Comparison of ENCODE assay signal across 17 cellular contexts in the genomic region with DNA sequence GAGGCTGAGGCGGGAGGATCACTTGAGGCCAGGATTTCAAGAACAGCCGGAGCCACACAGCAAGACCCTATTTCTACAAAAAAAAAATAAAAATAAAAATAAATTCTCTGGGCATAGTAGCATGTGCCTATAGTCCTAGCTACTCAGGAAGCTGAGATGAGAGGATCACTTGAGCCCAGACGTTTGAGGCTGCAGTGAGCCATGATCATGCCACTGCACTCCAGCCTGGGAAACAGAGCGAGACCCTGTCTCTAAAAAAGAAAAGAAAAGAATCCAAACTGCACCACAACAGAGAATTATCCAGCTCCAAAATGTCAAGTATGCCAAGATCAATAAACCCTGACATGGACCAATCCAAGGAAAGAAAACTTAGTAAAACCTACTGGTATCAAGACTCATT.
DNase-seq lines count a peak whose midpoint lies in the region; ATAC-seq and TF ChIP-seq lines count a peak whose summit lies in the region.
"Had no signal": no experiment of that assay in that cellular context is flagged by ENCODE, and none has a peak within 500 bp of the region (broad histone marks: within the 10 kb centered on the region; RNA-seq: fewer than 3 reads in every experiment).

No MANE protein-coding gene starts in this region.

- intact Hi-C loops in esophagus muscularis mucosa (cut with DNase I), result loop anchor here (10.0 kb wide), 1 partner anchor 164 kb away; no protein-coding TSS in a partner anchor

- H3K27ac ChIP-seq in C4-2B (peak overlapping the region; percentile 83), esophagus muscularis mucosa (replicated peaks in 1 of 4) (peak overlapping the region in 3 of 4 donors; percentile 65 to 84 (median 66))

- H3K27me3 ChIP-seq in esophagus muscularis mucosa, result no peaks in the 10 kb centered on the region
- H3K27me3 ChIP-seq: BE2C had no signal

- DNase-seq in HT-29 (ENCODE audit: low spot score) (peak; percentile 19), esophagus muscularis mucosa (ENCODE audit: extremely low spot score) (no peak), progenitor cell of endocrine pancreas (ENCODE audit: low spot score, unreplicated experiment) (no peak)
- no peak for DNase-seq in stimulated activated CD4-positive, alpha-beta T cell treated with anti-CD3 and anti-CD28 coated beads, Interleukin-4, amount 100 ng/mL, for 1 hour
- DNase-seq in activated CD4-positive, alpha-beta T cell treated with anti-CD3 and anti-CD28 coated beads, Interleukin-2, amount 50 U/mL, for 1 hour, result no peak
- DNase-seq: BE2C; CD8-positive, alpha-beta memory T cell; DND-41; GF-D8; IMR-90; Kasumi-1; NCI-H1930; NCI-H2171; NCI-H446 treated with DMSO at 0.1 percent for 48 hours; SHP77 had no signal

- no peaks in the 10 kb centered on the region for H3K9me3 Mint-ChIP-seq in progenitor cell of endocrine pancreas (ENCODE audit: low read depth)
- H3K9me3 Mint-ChIP-seq: CD8-positive, alpha-beta memory T cell had no signal

- no peak overlapping the region for H3K4me3 ChIP-seq in esophagus muscularis mucosa

- H3K27ac Mint-ChIP-seq in progenitor cell of endocrine pancreas, result peak overlapping the region; percentile 79

- H3K4me3 Mint-ChIP-seq in progenitor cell of endocrine pancreas (ENCODE audit: low read depth), result no peak overlapping the region
- H3K4me3 Mint-ChIP-seq: CD8-positive, alpha-beta memory T cell had no signal

- TF ChIP-seq POLR2A in esophagus muscularis mucosa (IDR thresholded peaks at IDR 0.05; ENCODE audit: low read depth), result no peak

- TF ChIP-seq EP300 in esophagus muscularis mucosa (IDR thresholded peaks at IDR 0.05), result no peak

- no peaks in the 10 kb centered on the region for H3K27me3 Mint-ChIP-seq in progenitor cell of endocrine pancreas
- H3K27me3 Mint-ChIP-seq: CD8-positive, alpha-beta memory T cell had no signal

- peaks cover 40% of the 10 kb centered on the region for H3K4me1 Mint-ChIP-seq in progenitor cell of endocrine pancreas (ENCODE audit: low read depth)

- TF ChIP-seq CTCF in C4-2B (conservative IDR thresholded peaks at IDR 0.05) (no peak), esophagus muscularis mucosa (IDR thresholded peaks at IDR 0.05) (no peak), progenitor cell of endocrine pancreas (IDR thresholded peaks at IDR 0.05; ENCODE audit: unreplicated experiment) (no peak)

- H3K4me1 ChIP-seq in esophagus muscularis mucosa, result peaks cover 4 to 71% (median 64%) of the 10 kb centered on the region in 4 donors
- H3K4me1 ChIP-seq: BE2C had no signal

- 94% methylated on average over 4 of the region's 4 CpGs for WGBS in esophagus muscularis mucosa

- no peaks in the 10 kb centered on the region for H3K9me3 ChIP-seq in esophagus muscularis mucosa
- H3K9me3 ChIP-seq: BE2C had no signal

- ATAC-seq in HG03097 (IDR thresholded peaks at IDR 0.05; ENCODE audit: low FRiP score, unreplicated experiment), result no peak

- H3K36me3 ChIP-seq in esophagus muscularis mucosa, result peaks cover 0 to 3% (median 0%) of the 10 kb centered on the region in 4 donors
- H3K36me3 ChIP-seq: BE2C had no signal

- peaks cover 17% of the 10 kb centered on the region for H3K36me3 Mint-ChIP-seq in progenitor cell of endocrine pancreas (ENCODE audit: insufficient read depth)
